15 cellular contexts compared by ENCODE assay signal in genomic region chr22:37782340-37783168, GRCh38. TPM values are rescaled to one million over a fixed set of nuclear protein-coding genes. Genes with fewer than 3 reads are reported as not detected.
DNase-seq lines count a peak whose midpoint lies in the region; ATAC-seq and TF ChIP-seq lines count a peak whose summit lies in the region.
"Had no signal": no experiment of that assay in that cellular context is flagged by ENCODE, and none has a peak within 500 bp of the region (broad histone marks: within the 10 kb centered on the region; RNA-seq: fewer than 3 reads in every experiment).

No MANE protein-coding gene starts in this region.

- no peaks in the 10 kb centered on the region for H3K9me2 ChIP-seq in Karpas-422 (replicated peaks; ENCODE audit: insufficient read depth, low read length)

- no peaks in the 10 kb centered on the region for H4K20me1 ChIP-seq in Karpas-422 (ENCODE audit: insufficient read depth, low read depth, low read length)

- H3K4me2 ChIP-seq in Karpas-422 (ENCODE audit: low read depth, low read length, poor library complexity, severe bottlenecking), result no peak overlapping the region

- no peak overlapping the region for H3K27ac ChIP-seq in Karpas-422 (ENCODE audit: low read length)
- H3K27ac ChIP-seq: left lung, tibial nerve had no signal

- TF ChIP-seq CTCF in astrocyte of the spinal cord (IDR thresholded peaks at IDR 0.05; ENCODE audit: low read depth, low read length), result peak; percentile 7

- no peaks in the 10 kb centered on the region for H3K36me3 ChIP-seq in Karpas-422 (ENCODE audit: insufficient read depth, low read length)
- H3K36me3 ChIP-seq: left lung, tibial nerve had no signal

- no peak for ATAC-seq in HG03108 (IDR thresholded peaks at IDR 0.05; ENCODE audit: unreplicated experiment)
- no peak for ATAC-seq in HG02981 (IDR thresholded peaks at IDR 0.05; ENCODE audit: unreplicated experiment)
- ATAC-seq: left lung had no signal

- no peaks in the 10 kb centered on the region for H3K9me3 ChIP-seq in Karpas-422 (ENCODE audit: low read length)
- H3K9me3 ChIP-seq: left lung, tibial nerve had no signal

- no peak overlapping the region for H3K9ac ChIP-seq in Karpas-422 (ENCODE audit: low read length)

- H3K79me2 ChIP-seq in Karpas-422 (ENCODE audit: low read length), result no peaks in the 10 kb centered on the region

- H3K4me3 ChIP-seq in astrocyte of the spinal cord (ENCODE audit: low read depth, low read length) (no peak overlapping the region), Karpas-422 (ENCODE audit: low read length) (no peak overlapping the region)
- H3K4me3 ChIP-seq: left lung, tibial nerve had no signal

- DNase-seq in AG08395 (ENCODE audit: low spot score) (peak; percentile 74), HT-29 (ENCODE audit: low spot score) (peak; percentile 59), astrocyte of the spinal cord (ENCODE audit: low read depth, low spot score) (peak; percentile 15), kidney tubule cell (ENCODE audit: low spot score) (peak; percentile 19), DMS79 treated with DMSO at 0.1 percent for 48 hours (lab: John Stamatoyannopoulos, UW) (no peak), Karpas-422 (no peak)
- DNase-seq: cortex of kidney, left lung, NCI-H1694, nucleus accumbens had no signal

- in situ Hi-C loops in astrocyte of the spinal cord (cut with HindIII; ENCODE audit: low sequenced_read_pairs), result no loop called here

- peaks cover 13% of the 10 kb centered on the region for H3K4me1 ChIP-seq in Karpas-422 (ENCODE audit: low read length)
- H3K4me1 ChIP-seq: left lung had no signal

- H2AFZ ChIP-seq in Karpas-422 (ENCODE audit: low read length), result no peak overlapping the region

- H3K27me3 ChIP-seq in Karpas-422 (ENCODE audit: low read length), result no peaks in the 10 kb centered on the region
- H3K27me3 ChIP-seq: left lung, tibial nerve had no signal

RNA-seq across cellular contexts. Expression of gene GCAT, which starts 25.2 kb away (rescaled TPM):
- 23.5 and 29.6 TPM in 2 replicates for total RNA-seq in HT-29 (2014; rRNA removed; shearing (Covaris generic))
- total RNA-seq in Karpas-422 (2014; rRNA removed; shearing (Covaris generic); ENCODE audit: low replicate concordance), result 36.6 and 87.8 TPM in 2 replicates

RNA-seq across cellular contexts. Expression of gene GALR3, which starts 40.6 kb away (rescaled TPM):
- not detected in 2 replicates for total RNA-seq in HT-29 (2014; rRNA removed; shearing (Covaris generic))
- not detected in 2 replicates for total RNA-seq in Karpas-422 (2014; rRNA removed; shearing (Covaris generic); ENCODE audit: low replicate concordance)
- total RNA-seq: A673, glomerular endothelial cell, left lung, tibial nerve had no signal

Comparison
In these comparisons a context has a peak if more than half of its experiments do, and no peak if none do; other contexts are left out.
1. DNase-seq: peak in AG08395 (single experiment), HT-29 (single experiment), astrocyte of the spinal cord (single experiment) and kidney tubule cell (single experiment); none in DMS79 treated with DMSO at 0.1 percent for 48 hours (single experiment) and Karpas-422 (single experiment).